ENCODE assay signal across 9 cellular contexts in the genomic region with DNA sequence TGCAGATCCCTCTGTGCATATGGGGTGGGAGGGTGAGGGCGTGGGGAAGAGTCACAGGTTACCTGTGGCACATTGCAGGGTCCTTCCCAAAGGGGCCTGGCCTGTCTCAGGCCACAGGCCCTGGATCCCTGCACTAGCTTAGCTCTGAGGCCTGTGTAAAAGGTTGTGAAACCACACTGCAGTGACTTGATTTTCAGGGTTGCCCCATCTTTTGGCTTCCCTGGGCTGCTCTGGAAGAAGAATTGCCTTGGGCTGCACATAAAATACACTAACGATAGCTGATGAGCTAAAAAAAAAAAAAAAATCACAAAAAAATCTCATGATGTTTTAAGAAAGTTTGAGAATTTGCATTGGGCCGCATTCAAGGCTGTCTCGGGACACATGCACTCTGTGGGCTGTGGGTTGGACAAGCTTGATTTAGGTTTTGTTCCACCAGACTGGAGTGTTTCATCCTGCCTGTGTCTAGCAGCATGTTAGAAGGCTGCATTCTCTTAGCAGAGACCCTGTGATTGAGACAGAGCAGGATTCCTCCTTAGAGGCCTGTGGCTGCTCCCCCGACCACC. TPM values are rescaled to one million over a fixed set of nuclear protein-coding genes. Genes with fewer than 3 reads are reported as not detected.
A peak's percentile ranks its signal among the peaks of the same experiment; 100 is the strongest.
DNase-seq lines count a peak whose midpoint lies in the region; ATAC-seq, FAIRE-seq and TF ChIP-seq lines count a peak whose summit lies in the region.
"Had no signal": no experiment of that assay in that cellular context is flagged by ENCODE, and none has a peak within 500 bp of the region (broad histone marks: within the 10 kb centered on the region; RNA-seq: fewer than 3 reads in every experiment).

No MANE protein-coding gene starts in this region.

- H3K79me2 ChIP-seq in astrocyte (ENCODE audit: insufficient read depth, low read length) = no peaks in the 10 kb centered on the region

- CTCF ChIA-PET in GM10248 (lab: Yijun Ruan, JAX) = interaction anchor here (1.1 to 1.7 kb wide), 5 partner anchors 20 to 214 kb away, joined by 3 to 6 read pairs (median 4); no protein-coding TSS in a partner anchor

- H3K4me3 ChIP-seq in BLaER1 treated with 17β-estradiol and CSF1 and Interleukin-3, amounts not matched to agents 10 nM and 100 nM = no peak overlapping the region
- H3K4me3 ChIP-seq in astrocyte (ENCODE audit: insufficient read depth, low read depth, low read length) (no peak overlapping the region), mesodermal cell (ENCODE audit: extremely low read depth, insufficient read depth, low read length, poor library complexity, severe bottlenecking) (no peak overlapping the region)

- no peaks in the 10 kb centered on the region for H3K27me3 ChIP-seq in BLaER1 treated with 17β-estradiol and CSF1 and Interleukin-3, amounts not matched to agents 10 nM and 100 nM
- H3K27me3 ChIP-seq in astrocyte (ENCODE audit: insufficient read depth, low read length) = peaks cover 2% of the 10 kb centered on the region

- ATAC-seq in HG02678 (IDR thresholded peaks at IDR 0.05; ENCODE audit: unreplicated experiment) (peak; percentile 55), HG03108 (IDR thresholded peaks at IDR 0.05; ENCODE audit: unreplicated experiment) (no peak)

- H3K9me3 Mint-ChIP-seq in astrocyte (ENCODE audit: unreplicated experiment) = no peaks in the 10 kb centered on the region

- no peaks in the 10 kb centered on the region for H4K20me1 ChIP-seq in BLaER1 treated with 17β-estradiol and CSF1 and Interleukin-3, amounts not matched to agents 10 nM and 100 nM
- H4K20me1 ChIP-seq in astrocyte (ENCODE audit: insufficient read depth, low read length) = no peaks in the 10 kb centered on the region

- peaks cover 9% of the 10 kb centered on the region for H3K27me3 Mint-ChIP-seq in astrocyte (ENCODE audit: low read depth, unreplicated experiment)

- FAIRE-seq in astrocyte (lab: Jason Lieb, UNC) = no peak

- H3K9ac ChIP-seq in BLaER1 treated with 17β-estradiol and CSF1 and Interleukin-3, amounts not matched to agents 10 nM and 100 nM = peak overlapping the region in 6 of 11 experiments; percentile 0 to 54 (median 12); a peak in 9 of 22 replicates
- no peak overlapping the region for H3K9ac ChIP-seq in astrocyte (ENCODE audit: low read length)

- no peaks in the 10 kb centered on the region for H3K36me3 Mint-ChIP-seq in astrocyte (ENCODE audit: low read depth, unreplicated experiment)

- peak overlapping the region; percentile 12 for H3K4me3 Mint-ChIP-seq in astrocyte (ENCODE audit: unreplicated experiment)

- no peaks in the 10 kb centered on the region; a peak in 1 of 22 replicates for H3K36me3 ChIP-seq in BLaER1 treated with 17β-estradiol and CSF1 and Interleukin-3, amounts not matched to agents 10 nM and 100 nM
- H3K36me3 ChIP-seq in astrocyte (ENCODE audit: insufficient read depth, low read length) = no peaks in the 10 kb centered on the region
- H3K36me3 ChIP-seq in mesodermal cell (ENCODE audit: control insufficient read depth, insufficient read depth, low read length) = no peaks in the 10 kb centered on the region

- H3K9me3 ChIP-seq in BLaER1 treated with 17β-estradiol and CSF1 and Interleukin-3, amounts not matched to agents 10 nM and 100 nM (replicated peaks in 1 of 11) = no peaks in the 10 kb centered on the region
- H3K9me3 ChIP-seq in astrocyte (ENCODE audit: insufficient read depth, low read depth, low read length) = no peaks in the 10 kb centered on the region
- H3K9me3 ChIP-seq in mesodermal cell (ENCODE audit: control insufficient read depth, low read length) = no peaks in the 10 kb centered on the region

- H3K4me1 ChIP-seq in BLaER1 treated with 17β-estradiol and CSF1 and Interleukin-3, amounts not matched to agents 10 nM and 100 nM = peaks cover 9 to 21% (median 12%) of the 10 kb centered on the region in 10 experiments
- H3K4me1 ChIP-seq in astrocyte (ENCODE audit: insufficient read depth, low read length) (no peaks in the 10 kb centered on the region), mesodermal cell (ENCODE audit: control insufficient read depth, insufficient read depth, low read length, poor library complexity, severe bottlenecking) (peaks cover 3% of the 10 kb centered on the region)

- no peak overlapping the region for H3K27ac Mint-ChIP-seq in astrocyte (ENCODE audit: unreplicated experiment)

- no peak overlapping the region for H2AFZ ChIP-seq in astrocyte (ENCODE audit: low read depth, low read length)

- peaks cover 21% of the 10 kb centered on the region for H3K4me1 Mint-ChIP-seq in astrocyte (ENCODE audit: low read depth, unreplicated experiment)

- WGBS in mesodermal cell (ENCODE audit: insufficient coverage in 2 of 2), 2 experiments = 40 to 50% methylated on average over 2 to 3 of the region's 5 CpGs

- peak overlapping the region; percentile 10 to 68 (median 51); a peak in 21 of 22 replicates for H3K4me2 ChIP-seq in BLaER1 treated with 17β-estradiol and CSF1 and Interleukin-3, amounts not matched to agents 10 nM and 100 nM
- no peak overlapping the region for H3K4me2 ChIP-seq in astrocyte (ENCODE audit: low read length)

- POLR2A ChIA-PET in GM10248 (lab: Yijun Ruan, JAX) = interaction anchor here (0.7 to 1.0 kb wide), 3 partner anchors 76 to 332 kb away, joined by 3 to 5 read pairs (median 3); a partner anchor contains a TSS

- peak overlapping the region in 3 of 11 experiments; percentile 13 to 38 (median 30); a peak in 4 of 22 replicates for H3K27ac ChIP-seq in BLaER1 treated with 17β-estradiol and CSF1 and Interleukin-3, amounts not matched to agents 10 nM and 100 nM
- H3K27ac ChIP-seq in astrocyte (ENCODE audit: low read depth, low read length) = no peak overlapping the region
- H3K27ac ChIP-seq in mesodermal cell (ENCODE audit: low read depth, low read length, severe bottlenecking) = peak overlapping the region; percentile 70

- no peak for DNase-seq in astrocyte (ENCODE audit: low read depth)
- DNase-seq in T-helper 1 cell = no peak
- DNase-seq in DMS53 (lab: John Stamatoyannopoulos, UW) = no peak
- no peak for DNase-seq in GM10248 (ENCODE audit: extremely low spot score)
- DNase-seq: effector memory CD4-positive, alpha-beta T cell had no signal

- TF ChIP-seq CTCF in astrocyte (IDR thresholded peaks at IDR 0.05; ENCODE audit: insufficient read depth, low read depth, low read length) = no peak
- no peak for TF ChIP-seq CTCF in GM10248 (IDR thresholded peaks at IDR 0.05; ENCODE audit: control extremely low read depth, extremely low read depth, low read depth, missing control alignments)

RNA-seq across cellular contexts. Expression of a gene that starts 35.9 kb away (rescaled TPM):
- not detected in 2 replicates for total RNA-seq in astrocyte
- not detected for polyA plus RNA-seq in mesodermal cell (2013, experiment 1 of 2)
- polyA plus RNA-seq in mesodermal cell (2013, experiment 2 of 2) = not detected
